In genomic region chr18:65380571-65380970, GRCh38 we compare ENCODE assay signal across 8 cellular contexts.
"Had no signal": no experiment of that assay in that cellular context is flagged by ENCODE, and none has a peak within 500 bp of the region (broad histone marks: within the 10 kb centered on the region; RNA-seq: fewer than 3 reads in every experiment).

No MANE protein-coding gene starts in this region.

- H3K4me3 ChIP-seq: GM12878 had no signal

- DNase-seq: GDM1, GF-D8 had no signal

- ATAC-seq: GM12878 had no signal

- FAIRE-seq: G401.6, GM12878, GM12891, GM12892, GM18507, GM19239 had no signal
